Comparison of ENCODE assay signal across 8 cellular contexts in the genomic region with DNA sequence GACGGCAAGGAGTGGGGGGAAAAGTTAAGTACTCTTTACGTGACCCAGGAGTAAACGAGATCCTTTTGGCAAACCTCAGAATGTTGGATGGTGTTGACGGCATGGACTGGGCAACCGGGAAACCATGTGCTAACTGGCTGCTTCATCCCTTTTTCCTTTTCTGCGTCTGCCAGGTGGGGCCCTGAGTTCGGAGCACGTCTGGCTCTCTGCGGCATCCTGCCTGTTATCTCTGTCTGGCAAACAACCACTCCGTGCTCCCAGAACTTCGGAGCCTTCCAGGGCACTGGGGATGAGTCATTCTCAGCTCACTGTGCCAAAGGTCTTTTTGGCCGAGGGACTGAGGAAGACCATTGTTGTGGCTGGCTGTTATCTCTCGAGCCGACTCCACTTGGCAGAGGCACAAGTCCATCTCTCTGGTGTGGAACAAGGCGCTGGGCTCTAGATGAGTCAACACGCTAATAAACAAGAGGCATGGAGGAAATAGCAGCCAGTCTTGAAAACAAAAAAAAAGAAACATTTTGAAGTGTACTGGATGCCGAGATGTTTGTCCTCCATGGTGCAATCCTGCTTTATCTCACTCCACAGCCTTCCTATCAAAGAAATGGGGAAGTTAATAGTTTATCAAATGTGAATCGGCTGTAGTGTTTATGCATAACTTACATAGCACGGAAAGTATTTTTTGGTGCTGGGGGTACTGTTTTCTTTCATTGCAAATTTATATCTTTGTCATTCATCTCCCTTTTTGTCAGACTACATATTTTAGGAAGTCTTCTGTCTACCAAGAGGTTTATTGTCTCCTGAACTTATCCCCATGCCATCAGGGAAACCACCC.
A peak's percentile ranks its signal among the peaks of the same experiment; 100 is the strongest.
DNase-seq lines count a peak whose midpoint lies in the region; ATAC-seq and TF ChIP-seq lines count a peak whose summit lies in the region.

No MANE protein-coding gene starts in this region.

- ATAC-seq in omental fat pad (ENCODE audit: low FRiP score): peak; percentile 96
- no peak for ATAC-seq in GM19035 (IDR thresholded peaks at IDR 0.05; ENCODE audit: unreplicated experiment)

- H3K36me3 ChIP-seq in SJCRH30: no peaks in the 10 kb centered on the region
- no peaks in the 10 kb centered on the region for H3K36me3 ChIP-seq in effector memory CD4-positive, alpha-beta T cell (ENCODE audit: control insufficient read depth, insufficient read depth, low read length)

- TF ChIP-seq CTCF in HFF-Myc (IDR thresholded peaks at IDR 0.05; ENCODE audit: low read depth, low read length, missing control alignments): no peak
- TF ChIP-seq CTCF in fibroblast of the aortic adventitia (IDR thresholded peaks at IDR 0.05; ENCODE audit: insufficient read depth, low read length): no peak
- TF ChIP-seq CTCF in omental fat pad (IDR thresholded peaks at IDR 0.05): no peak

- no peaks in the 10 kb centered on the region for H3K9me3 ChIP-seq in SJCRH30 (replicated peaks)
- H3K9me3 ChIP-seq in effector memory CD4-positive, alpha-beta T cell (ENCODE audit: control insufficient read depth, low read length): no peaks in the 10 kb centered on the region

- no peaks in the 10 kb centered on the region; the same call in 1 of the 2 replicates for H3K4me1 ChIP-seq in SJCRH30
- H3K4me1 ChIP-seq in effector memory CD4-positive, alpha-beta T cell (ENCODE audit: control insufficient read depth, insufficient read depth, low read length, poor library complexity, severe bottlenecking): no peaks in the 10 kb centered on the region

- H3K27me3 ChIP-seq in SJCRH30: no peaks in the 10 kb centered on the region
- H3K27me3 ChIP-seq in effector memory CD4-positive, alpha-beta T cell (replicated peaks; ENCODE audit: control insufficient read depth, insufficient read depth, low read length, poor library complexity, severe bottlenecking): no peaks in the 10 kb centered on the region

- H3K4me3 ChIP-seq in HFF-Myc (replicated peaks; ENCODE audit: low read depth, low read length): peak overlapping the region; percentile 8; the same call in 1 of the 2 replicates
- H3K4me3 ChIP-seq in SJCRH30: no peak overlapping the region
- no peak overlapping the region for H3K4me3 ChIP-seq in fibroblast of the aortic adventitia (ENCODE audit: low read depth, low read length)
- no peak overlapping the region for H3K4me3 ChIP-seq in effector memory CD4-positive, alpha-beta T cell (ENCODE audit: insufficient read depth, low read depth, low read length, poor library complexity, severe bottlenecking)

- no peak overlapping the region for H3K27ac ChIP-seq in SJCRH30
- H3K27ac ChIP-seq in effector memory CD4-positive, alpha-beta T cell (ENCODE audit: insufficient read depth, low read length, poor library complexity, severe bottlenecking): no peak overlapping the region

- DNase-seq in A172 (ENCODE audit: low spot score) (peak; percentile 98), HFF-Myc (ENCODE audit: extremely low read depth, low read depth) (peak; percentile 45), SJCRH30 (peak; percentile 46 to 57), fibroblast of the aortic adventitia (ENCODE audit: low read depth) (peak; percentile 100), omental fat pad (ENCODE audit: low spot score) (peak; percentile 45), NCI-H82 (lab: John Stamatoyannopoulos, UW) (no peak)
- DNase-seq in effector memory CD4-positive, alpha-beta T cell: no peak

Comparison
In these comparisons a context has a peak if more than half of its experiments do, and no peak if none do; other contexts are left out.
1. DNase-seq: peak in A172 (single experiment), HFF-Myc (single experiment), SJCRH30 (2 of 2), fibroblast of the aortic adventitia (single experiment) and omental fat pad (single experiment); none in effector memory CD4-positive, alpha-beta T cell (0 of 3) and NCI-H82 (single experiment).